In the genomic region with DNA sequence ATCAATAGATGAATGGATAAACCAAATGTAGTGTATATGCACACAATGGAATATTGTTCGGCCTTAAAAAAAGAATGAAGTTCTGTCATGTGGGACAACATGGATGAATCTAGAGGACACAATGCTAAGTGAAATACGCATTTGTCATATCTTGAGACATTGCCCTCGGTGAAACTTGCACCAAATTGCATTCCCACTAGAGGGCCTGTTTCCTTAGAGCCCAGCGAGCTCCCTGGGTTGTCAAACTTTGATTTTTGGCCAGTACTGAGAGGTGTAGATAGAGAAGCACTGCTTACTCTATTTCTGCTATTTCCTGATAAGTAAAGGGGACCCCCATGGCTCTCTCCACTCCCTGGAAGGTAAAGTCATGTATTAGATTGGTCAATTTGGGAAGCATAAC, we compare ENCODE assay signal across 17 cellular contexts.
DNase-seq lines count a peak whose midpoint lies in the region; TF ChIP-seq lines count a peak whose summit lies in the region.
"Had no signal": no experiment of that assay in that cellular context is flagged by ENCODE, and none has a peak within 500 bp of the region (broad histone marks: within the 10 kb centered on the region; RNA-seq: fewer than 3 reads in every experiment).

No MANE protein-coding gene starts in this region.

- H3K4me3 ChIP-seq in OCI-LY3 (ENCODE audit: low read length) (no peak overlapping the region), fibroblast of the aortic adventitia (ENCODE audit: low read depth, low read length) (no peak overlapping the region), subcutaneous abdominal adipose tissue (ENCODE audit: low read depth in 1 of 5, low read length in 5 of 5) (no peak overlapping the region)
- H3K4me3 ChIP-seq: gastrocnemius medialis had no signal

- H3K4me2 ChIP-seq in OCI-LY3 (ENCODE audit: low read length) = no peak overlapping the region

- H3K9ac ChIP-seq in OCI-LY3 (ENCODE audit: low read length) (no peak overlapping the region), subcutaneous abdominal adipose tissue (ENCODE audit: low read length in 5 of 5) (no peak overlapping the region)

- H2AFZ ChIP-seq in OCI-LY3 (ENCODE audit: low read depth, low read length) = no peak overlapping the region

- DNase-seq in NCI-H82 (lab: John Stamatoyannopoulos, UW) (peak; percentile 16), NCI-H82 treated with DMSO at 0.1 percent for 48 hours (lab: John Stamatoyannopoulos, UW; ENCODE audit: unreplicated experiment) (no peak), fibroblast of the aortic adventitia (ENCODE audit: low read depth) (no peak), glomerular visceral epithelial cell (ENCODE audit: extremely low spot score) (no peak), amniotic stem cell (lab: John Stamatoyannopoulos, UW) (no peak), cerebellum (ENCODE audit: low spot score) (no peak)
- DNase-seq: activated effector memory CD4-positive, alpha-beta T cell treated with anti-CD3 and anti-CD28 coated beads, Interleukin-2, amount 50 U/mL, for 16 hours; anterior cingulate cortex; CD4-positive, alpha-beta memory T cell; gastrocnemius medialis; NCI-H2107; nephron progenitor cell; NK-92 treated with Interleukin-12 subunit alpha and Interleukin-12 subunit beta, amount 100 ng/mL, for 24 hours; stimulated activated CD4-positive, alpha-beta T cell treated with anti-CD3 and anti-CD28 coated beads, Interleukin-15, amount 100 ng/mL, for 24 hours; stimulated activated naive CD8-positive, alpha-beta T cell treated with anti-CD3 and anti-CD28 coated beads, Interleukin-15, Interleukin-2, amounts not matched to agents 100 U/mL and 50 U/mL, for 24 hours had no signal

- H4K20me1 ChIP-seq in OCI-LY3 (ENCODE audit: insufficient read depth, low read length) = no peaks in the 10 kb centered on the region

- H3K36me3 ChIP-seq in OCI-LY3 (replicated peaks; ENCODE audit: low read depth, low read length) (no peaks in the 10 kb centered on the region), subcutaneous abdominal adipose tissue (ENCODE audit: control insufficient read depth in 5 of 5, insufficient read depth in 5 of 5, low read length in 5 of 5) (peaks cover 0 to 13% (median 0%) of the 10 kb centered on the region in 5 donors)
- H3K36me3 ChIP-seq: gastrocnemius medialis had no signal

- H3K27ac ChIP-seq in OCI-LY3 (ENCODE audit: low read length) = no peak overlapping the region
- H3K27ac ChIP-seq in subcutaneous abdominal adipose tissue (ENCODE audit: low read depth, low read length) = peak overlapping the region; percentile 55
- H3K27ac ChIP-seq: gastrocnemius medialis had no signal

- H3K9me3 ChIP-seq in OCI-LY3 (ENCODE audit: insufficient read depth, low read length) (no peaks in the 10 kb centered on the region), subcutaneous abdominal adipose tissue (ENCODE audit: control insufficient read depth in 5 of 5, low read length in 5 of 5) (peaks cover 0 to 6% (median 3%) of the 10 kb centered on the region in 5 donors)

- TF ChIP-seq CTCF in OCI-LY3 (IDR thresholded peaks at IDR 0.05; ENCODE audit: low read depth, low read length) (0 out of 2 replicates have a peak, but pooled peaks have one; percentile 6), fibroblast of the aortic adventitia (IDR thresholded peaks at IDR 0.05; ENCODE audit: insufficient read depth, low read length) (peak; percentile 5)

- H3K79me2 ChIP-seq in OCI-LY3 (ENCODE audit: low read length) = no peaks in the 10 kb centered on the region

- H3K4me1 ChIP-seq in OCI-LY3 (ENCODE audit: low read length) (no peaks in the 10 kb centered on the region), subcutaneous abdominal adipose tissue (ENCODE audit: control insufficient read depth in 5 of 5, insufficient read depth in 5 of 5, low read length in 5 of 5) (peaks cover 0 to 5% (median 0%) of the 10 kb centered on the region in 5 donors)
- H3K4me1 ChIP-seq: gastrocnemius medialis had no signal

- H3K27me3 ChIP-seq in OCI-LY3 (ENCODE audit: low read depth, low read length) = no peaks in the 10 kb centered on the region
- H3K27me3 ChIP-seq in subcutaneous abdominal adipose tissue (ENCODE audit: control insufficient read depth in 5 of 5, insufficient read depth in 4 of 5, low read length in 5 of 5) = no peaks in the 10 kb centered on the region
- H3K27me3 ChIP-seq: gastrocnemius medialis had no signal
